Comparison of ENCODE assay signal across 8 cellular contexts in the genomic region with DNA sequence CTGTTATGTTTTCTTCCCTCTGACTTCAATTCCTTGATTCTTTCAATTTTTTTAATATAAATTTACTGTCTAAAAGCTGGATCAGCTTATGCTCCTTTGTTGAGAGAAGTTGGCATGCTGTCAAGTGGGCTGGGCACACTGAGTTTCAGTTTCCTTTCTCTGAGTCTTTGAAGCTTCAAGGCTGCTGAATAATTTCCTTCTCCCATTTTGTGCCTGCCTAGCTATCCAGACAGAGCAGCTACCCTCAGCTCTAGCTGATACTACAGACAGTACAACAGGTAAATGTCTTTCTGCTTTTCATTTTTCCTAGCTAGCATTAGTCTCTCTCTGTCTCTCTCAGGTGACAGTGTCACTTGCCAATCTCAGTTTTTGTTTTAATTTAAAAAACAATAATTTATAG. TPM values are rescaled to one million over a fixed set of nuclear protein-coding genes. Genes with fewer than 3 reads are reported as not detected.
DNase-seq lines count a peak whose midpoint lies in the region; ATAC-seq and TF ChIP-seq lines count a peak whose summit lies in the region.

TSS of gene IFI44 (plus strand) at position 204 of the 400 bp plus-strand sequence. CDS start 365 bp downstream, outside the sequence.

- TF ChIP-seq EP300 in stomach (IDR thresholded peaks at IDR 0.05) = no peak

- peaks cover 0 to 16% (median 0%) of the 10 kb centered on the region in 4 donors for H3K9me3 ChIP-seq in stomach

- no peak for TF ChIP-seq POLR2A in stomach (IDR thresholded peaks at IDR 0.05)

- DNase-seq in GM10266 (ENCODE audit: extremely low spot score) (peak; percentile 40), HFF-Myc (ENCODE audit: extremely low read depth, low read depth) (peak; percentile 62), NCI-H1105 treated with DMSO at 0.1 percent for 48 hours (lab: John Stamatoyannopoulos, UW) (peak; percentile 49), epidermal melanocyte (ENCODE audit: insufficient read length, low spot score) (peak; percentile 52), natural killer cell (peak; percentile 38), stomach (peak; percentile 90), NCI-H526 (lab: John Stamatoyannopoulos, UW) (no peak)
- peak; percentile 86 for DNase-seq in activated CD8-positive, alpha-beta memory T cell treated with anti-CD3 and anti-CD28 coated beads, Interleukin-2, amount 10 ng/mL, durations not matched to agents 7 days and 5 days

- TF ChIP-seq CTCF in GM10266 (IDR thresholded peaks at IDR 0.05; ENCODE audit: control insufficient read depth, insufficient read depth, low read depth, missing control alignments) (no peak), HFF-Myc (IDR thresholded peaks at IDR 0.05; ENCODE audit: low read depth, low read length, missing control alignments) (no peak), natural killer cell (IDR thresholded peaks at IDR 0.05) (no peak), stomach (IDR thresholded peaks at IDR 0.05) (no peak)

- intact Hi-C loops in natural killer cell (cut with micrococcal nuclease) = loop anchor here (1.0 kb wide), 1 partner anchor 32 kb away; no protein-coding TSS in a partner anchor
- intact Hi-C loops in stomach (cut with DNase I; ENCODE audit: low total_unique reads) = no loop called here

- H3K36me3 ChIP-seq in stomach = no peaks in the 10 kb centered on the region

- H3K4me1 ChIP-seq in stomach = peaks cover 0 to 52% (median 25%) of the 10 kb centered on the region in 4 donors

- peaks cover 24% of the 10 kb centered on the region for H3K9me3 Mint-ChIP-seq in activated CD8-positive, alpha-beta memory T cell treated with anti-CD3 and anti-CD28 coated beads, Interleukin-2, amount 10 ng/mL, durations not matched to agents 7 days and 5 days (ENCODE audit: low read depth)
- H3K9me3 Mint-ChIP-seq in natural killer cell = no peaks in the 10 kb centered on the region

- H3K4me3 Mint-ChIP-seq in activated CD8-positive, alpha-beta memory T cell treated with anti-CD3 and anti-CD28 coated beads, Interleukin-2, amount 10 ng/mL, durations not matched to agents 7 days and 5 days = peak within 1 kb of the TSS; percentile 87
- peak within 1 kb of the TSS; percentile 89 for H3K4me3 Mint-ChIP-seq in natural killer cell

- H3K4me3 ChIP-seq in HFF-Myc (replicated peaks; ENCODE audit: low read depth, low read length) (peak within 1 kb of the TSS; percentile 30), stomach (peak within 1 kb of the TSS; percentile 36 to 45 (median 39))

- H3K27ac Mint-ChIP-seq in activated CD8-positive, alpha-beta memory T cell treated with anti-CD3 and anti-CD28 coated beads, Interleukin-2, amount 10 ng/mL, durations not matched to agents 7 days and 5 days = peak within 1 kb of the TSS; percentile 86
- peak within 1 kb of the TSS; percentile 84 to 87 for H3K27ac Mint-ChIP-seq in natural killer cell

- CTCF ChIA-PET in activated CD8-positive, alpha-beta memory T cell treated with anti-CD3 and anti-CD28 coated beads, Interleukin-2, amount 10 ng/mL, durations not matched to agents 7 days and 5 days (lab: Charles Lee) = interaction anchor here (1.0 to 1.3 kb wide), 3 partner anchors 23 to 29 kb away, joined by 3 to 4 read pairs (median 3); partner anchors contain the start of gene IFI44L

- peaks cover 86% of the 10 kb centered on the region for H3K36me3 Mint-ChIP-seq in activated CD8-positive, alpha-beta memory T cell treated with anti-CD3 and anti-CD28 coated beads, Interleukin-2, amount 10 ng/mL, durations not matched to agents 7 days and 5 days
- H3K36me3 Mint-ChIP-seq in natural killer cell = no peaks in the 10 kb centered on the region

- peak within 1 kb of the TSS in 4 of 5 donors; percentile 61 to 73 (median 66) for H3K27ac ChIP-seq in stomach

- H3K27me3 ChIP-seq in stomach = no peaks in the 10 kb centered on the region

- H3K4me1 Mint-ChIP-seq in activated CD8-positive, alpha-beta memory T cell treated with anti-CD3 and anti-CD28 coated beads, Interleukin-2, amount 10 ng/mL, durations not matched to agents 7 days and 5 days = peaks cover 56% of the 10 kb centered on the region
- H3K4me1 Mint-ChIP-seq in natural killer cell = peaks cover 73 to 84% of the 10 kb centered on the region in 2 donors

- peak; percentile 88 for ATAC-seq in activated CD8-positive, alpha-beta memory T cell treated with anti-CD3 and anti-CD28 coated beads, Interleukin-2, amount 10 ng/mL, durations not matched to agents 7 days and 5 days
- peak; percentile 86 to 90 (median 87) for ATAC-seq in natural killer cell

- no peaks in the 10 kb centered on the region for H3K27me3 Mint-ChIP-seq in activated CD8-positive, alpha-beta memory T cell treated with anti-CD3 and anti-CD28 coated beads, Interleukin-2, amount 10 ng/mL, durations not matched to agents 7 days and 5 days
- no peaks in the 10 kb centered on the region for H3K27me3 Mint-ChIP-seq in natural killer cell (ENCODE audit: low read depth in 2 of 2)

RNA-seq across cellular contexts. Expression of gene IFI44, which starts in this region (rescaled TPM):
- total RNA-seq in activated CD8-positive, alpha-beta memory T cell treated with anti-CD3 and anti-CD28 coated beads, Interleukin-2, amount 10 ng/mL, durations not matched to agents 7 days and 5 days = 100 to 1,000 TPM; 155 to 367 TPM
- total RNA-seq in natural killer cell = 10 to 100 TPM; 34.6 to 60.2 (median 35.5) TPM
- total RNA-seq in stomach = 10 to 100 TPM in 4 of 5 donors, not detected in 1; 14.3 to 62.2 (median 21.8) TPM
- polyA plus RNA-seq in stomach = 10 to 100 TPM; 17.8 to 27.4 (median 23.8) TPM

Comparison
In these comparisons a context has a peak if more than half of its experiments do, and no peak if none do; other contexts are left out.
1. DNase-seq: peak in GM10266 (single experiment), HFF-Myc (single experiment), NCI-H1105 treated with DMSO at 0.1 percent for 48 hours (single experiment), activated CD8-positive, alpha-beta memory T cell treated with anti-CD3 and anti-CD28 coated beads, Interleukin-2, amount 10 ng/mL, durations not matched to agents 7 days and 5 days (single experiment), epidermal melanocyte (single experiment), natural killer cell (single experiment) and stomach (single experiment); none in NCI-H526 (0 of 2).